Comparison of ENCODE assay signal across 19 cellular contexts in genomic region chr14:96059519-96060135, GRCh38. TPM values are rescaled to one million over a fixed set of nuclear protein-coding genes. Genes with fewer than 3 reads are reported as not detected.
"Had no signal": no experiment of that assay in that cellular context is flagged by ENCODE, and none has a peak within 500 bp of the region (broad histone marks: within the 10 kb centered on the region; RNA-seq: fewer than 3 reads in every experiment).

No MANE protein-coding gene starts in this region.

- H3K4me1 Mint-ChIP-seq: immature natural killer cell had no signal

- H3K36me3 Mint-ChIP-seq: immature natural killer cell had no signal

- H3K4me3 ChIP-seq: esophagus squamous epithelium, gastroesophageal sphincter, lung, sigmoid colon, skin epidermis, stomach, thoracic aorta had no signal

- DNase-seq: effector memory CD8-positive, alpha-beta T cell; esophagus squamous epithelium; foreskin fibroblast; immature natural killer cell; kidney; left cardiac atrium; left ventricle myocardium superior; mesendoderm; naive thymus-derived CD4-positive, alpha-beta T cell; posterior cingulate gyrus; sigmoid colon; stimulated activated CD4-positive, alpha-beta T cell treated with anti-CD3 and anti-CD28 coated beads, Interleukin-12 subunit alpha, Interleukin-12 subunit beta, amount 100 ng/mL, for 4 hours; stimulated activated naive CD4-positive, alpha-beta T cell; stomach; trophoblast cell had no signal

- H3K27ac Mint-ChIP-seq: effector memory CD8-positive, alpha-beta T cell; immature natural killer cell; naive thymus-derived CD4-positive, alpha-beta T cell had no signal

- H3K36me3 ChIP-seq: esophagus squamous epithelium, sigmoid colon, stomach, thoracic aorta had no signal

- H3K4me3 Mint-ChIP-seq: effector memory CD8-positive, alpha-beta T cell; immature natural killer cell; naive thymus-derived CD4-positive, alpha-beta T cell had no signal

- H3K27me3 ChIP-seq: esophagus squamous epithelium, gastroesophageal sphincter, sigmoid colon had no signal

- H3K9me3 ChIP-seq: esophagus squamous epithelium, gastroesophageal sphincter, sigmoid colon, stomach, thoracic aorta had no signal

- H3K9me3 Mint-ChIP-seq: effector memory CD8-positive, alpha-beta T cell; immature natural killer cell; naive thymus-derived CD4-positive, alpha-beta T cell had no signal

- H3K27ac ChIP-seq: esophagus squamous epithelium, gastroesophageal sphincter, sigmoid colon, skin epidermis, stomach, thoracic aorta had no signal

- ATAC-seq: effector memory CD8-positive, alpha-beta T cell; gastroesophageal sphincter; left cardiac atrium; left ventricle myocardium superior; naive thymus-derived CD4-positive, alpha-beta T cell had no signal

RNA-seq across cellular contexts. Expression of gene C14orf132, which starts 20.5 kb away (rescaled TPM):
- polyA plus RNA-seq: immature natural killer cell had no signal
